8 cellular contexts compared by ENCODE assay signal in the genomic region with DNA sequence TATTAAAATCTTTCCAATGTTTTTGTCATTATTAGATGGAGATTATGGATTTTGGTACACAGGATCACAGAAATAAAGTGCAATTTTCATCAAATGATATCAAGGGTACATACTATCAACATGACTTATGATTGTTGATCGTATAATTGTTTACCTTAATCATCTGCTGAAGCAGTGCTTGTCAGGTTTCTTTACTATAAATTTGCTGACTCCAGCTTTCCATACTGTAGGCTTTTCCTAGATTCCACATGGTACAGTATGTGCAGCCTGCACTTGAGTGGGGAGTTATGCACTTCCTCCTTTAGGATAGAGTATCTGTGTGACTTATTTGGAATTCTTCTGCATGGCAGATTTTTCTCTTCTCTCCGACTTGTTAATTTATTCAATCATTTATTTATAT.
"Had no signal": no experiment of that assay in that cellular context is flagged by ENCODE, and none has a peak within 500 bp of the region (broad histone marks: within the 10 kb centered on the region; RNA-seq: fewer than 3 reads in every experiment).

No MANE protein-coding gene starts in this region.

- DNase-seq: GDM1, GF-D8 had no signal

- H3K4me3 ChIP-seq: GM12878 had no signal

- ATAC-seq: GM12878 had no signal

- FAIRE-seq: G401.6, GM12878, GM12891, GM12892, GM18507, GM19239 had no signal
